ENCODE assay signal across 9 cellular contexts in the genomic region with DNA sequence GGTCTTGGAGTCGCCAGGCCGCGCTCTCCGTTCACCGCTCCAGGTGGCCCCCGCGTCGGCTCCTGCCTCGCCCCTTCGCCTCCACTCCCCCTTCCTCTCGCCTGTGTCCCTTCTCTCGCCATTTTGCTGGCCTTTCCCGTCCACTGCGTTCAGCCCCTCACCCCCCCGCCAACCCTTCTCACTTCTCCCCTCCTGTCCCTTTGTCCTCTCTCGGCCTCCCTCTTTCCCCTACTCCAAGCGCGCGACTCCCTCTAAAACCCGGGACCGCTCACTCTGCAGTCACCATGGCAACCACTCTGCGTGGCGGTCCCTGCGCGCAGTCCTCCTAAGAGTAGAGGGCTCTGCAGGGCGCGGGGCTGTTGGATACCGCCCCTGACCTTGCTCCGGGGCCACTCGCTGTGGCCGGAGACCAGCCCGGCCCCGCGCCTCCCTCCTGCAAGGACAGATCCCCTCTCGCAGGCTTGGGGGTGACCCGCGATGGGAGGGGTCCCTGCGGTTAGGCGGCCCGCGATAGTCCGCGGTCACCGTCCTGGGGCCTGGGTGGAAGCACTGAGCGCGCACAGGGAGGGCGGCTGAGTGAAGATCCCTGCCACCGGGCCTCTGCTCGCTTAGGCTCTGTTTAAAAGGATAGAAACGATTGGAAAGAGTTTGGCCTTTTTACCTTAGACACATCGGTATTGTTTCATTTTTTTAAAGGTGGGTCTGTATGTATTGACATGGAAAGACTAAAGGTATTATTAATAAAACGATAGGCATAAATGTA. TPM values are rescaled to one million over a fixed set of nuclear protein-coding genes. Genes with fewer than 3 reads are reported as not detected.
DNase-seq lines count a peak whose midpoint lies in the region; ATAC-seq and TF ChIP-seq lines count a peak whose summit lies in the region.
"Had no signal": no experiment of that assay in that cellular context is flagged by ENCODE, and none has a peak within 500 bp of the region (broad histone marks: within the 10 kb centered on the region; RNA-seq: fewer than 3 reads in every experiment).

No MANE protein-coding gene starts in this region.

- H4K20me1 ChIP-seq in OCI-LY3 (ENCODE audit: insufficient read depth, low read length): peaks cover 11% of the 10 kb centered on the region

- H3K4me1 ChIP-seq in OCI-LY3 (ENCODE audit: low read length) (peaks cover 8% of the 10 kb centered on the region; the same call in 1 of the 2 replicates), adrenal gland (replicated peaks in 1 of 2) (peaks cover 0 to 17% of the 10 kb centered on the region in 2 donors), right atrium auricular region (peaks cover 0 to 16% of the 10 kb centered on the region in 2 donors), psoas muscle (peaks cover 11% of the 10 kb centered on the region)

- no peaks in the 10 kb centered on the region for H3K27me3 ChIP-seq in OCI-LY3 (ENCODE audit: low read depth, low read length)
- no peaks in the 10 kb centered on the region for H3K27me3 ChIP-seq in adrenal gland
- H3K27me3 ChIP-seq in right atrium auricular region: no peaks in the 10 kb centered on the region
- H3K27me3 ChIP-seq in psoas muscle (ENCODE audit: insufficient read depth in 3 of 3, low read length in 2 of 3): peaks cover 0 to 32% (median 4%) of the 10 kb centered on the region in 3 donors

- peak; percentile 9 to 11 for DNase-seq in stimulated activated CD4-positive, alpha-beta T cell treated with anti-CD3 and anti-CD28 coated beads, Interleukin-12 subunit alpha, Interleukin-12 subunit beta, amount 100 ng/mL, for 24 hours (ENCODE audit: low read depth in 2 of 2)
- DNase-seq in stimulated activated CD4-positive, alpha-beta T cell treated with anti-CD3 and anti-CD28 coated beads, Interleukin-1b, Interleukin-23, amount 100 ng/mL, for 48 hours: no peak
- DNase-seq in adrenal gland: peak in 6 of 7 donors; percentile 48 to 72 (median 52)
- DNase-seq in right atrium auricular region (ENCODE audit: low spot score): no peak
- peak in 1 of 2 donors; percentile 30 for DNase-seq in psoas muscle

- H3K4me2 ChIP-seq in OCI-LY3 (ENCODE audit: low read length): peak overlapping the region; percentile 98

- 0 out of 2 replicates have a peak, but pooled peaks cover 3% of the 10 kb centered on the region for H3K79me2 ChIP-seq in OCI-LY3 (ENCODE audit: low read length)

- H3K9ac ChIP-seq in OCI-LY3 (ENCODE audit: low read length): peak overlapping the region; percentile 34; the same call in 1 of the 2 replicates

- TF ChIP-seq POLR2A in adrenal gland (IDR thresholded peaks at IDR 0.05): no peak

- H2AFZ ChIP-seq in OCI-LY3 (ENCODE audit: low read depth, low read length): peak overlapping the region; percentile 41; the same call in 1 of the 2 replicates

- 1 to 2% (median 1%) methylated on average over 31 to 52 of the region's 52 CpGs for WGBS in adrenal gland, 4 donors
- WGBS in psoas muscle, 3 donors: 3 to 4% (median 4%) methylated on average over 40 to 52 of the region's 52 CpGs

- peak; percentile 3 to 31 (median 24) for ATAC-seq in psoas muscle
- no peak for ATAC-seq in GM18519 (IDR thresholded peaks at IDR 0.05; ENCODE audit: low FRiP score, unreplicated experiment)
- no peak for ATAC-seq in GM18517 (IDR thresholded peaks at IDR 0.05; ENCODE audit: unreplicated experiment)

- H3K9me3 ChIP-seq in OCI-LY3 (ENCODE audit: insufficient read depth, low read length) (no peaks in the 10 kb centered on the region), adrenal gland (replicated peaks in 1 of 3) (no peaks in the 10 kb centered on the region), right atrium auricular region (no peaks in the 10 kb centered on the region), psoas muscle (no peaks in the 10 kb centered on the region)

- H3K27ac ChIP-seq in OCI-LY3 (ENCODE audit: low read length) (no peak overlapping the region), adrenal gland (peak overlapping the region in 4 of 5 donors; percentile 84 to 93 (median 87)), right atrium auricular region (peak overlapping the region; percentile 91 to 92), psoas muscle (peak overlapping the region; percentile 85)
- H3K27ac ChIP-seq: epithelial cell of prostate had no signal

- H3K4me3 ChIP-seq in OCI-LY3 (ENCODE audit: low read length) (peak overlapping the region; percentile 99), adrenal gland (peak overlapping the region in 3 of 4 donors; percentile 64 to 80 (median 72)), right atrium auricular region (peak overlapping the region; percentile 89), psoas muscle (peak overlapping the region; percentile 89)

- intact Hi-C loops in adrenal gland (cut with DNase I): no loop called here
- intact Hi-C loops in psoas muscle (cut with DNase I): no loop called here

- no peak for TF ChIP-seq CTCF in OCI-LY3 (IDR thresholded peaks at IDR 0.05; ENCODE audit: low read depth, low read length)
- no peak for TF ChIP-seq CTCF in adrenal gland (IDR thresholded peaks at IDR 0.05)
- TF ChIP-seq CTCF in right atrium auricular region (IDR thresholded peaks at IDR 0.05): no peak
- TF ChIP-seq CTCF in psoas muscle (IDR thresholded peaks at IDR 0.05): no peak

- H3K36me3 ChIP-seq in OCI-LY3 (replicated peaks; ENCODE audit: low read depth, low read length): no peaks in the 10 kb centered on the region
- no peaks in the 10 kb centered on the region for H3K36me3 ChIP-seq in adrenal gland (replicated peaks in 1 of 2)
- H3K36me3 ChIP-seq in right atrium auricular region: peaks cover under 1% of the 10 kb centered on the region
- no peaks in the 10 kb centered on the region for H3K36me3 ChIP-seq in psoas muscle (ENCODE audit: insufficient read depth in 1 of 2, low read depth in 1 of 2)

RNA-seq across cellular contexts. Expression of gene CCDC40, which starts 0.5 kb away (rescaled TPM):
- total RNA-seq in adrenal gland (10 to 100 TPM in 3 of 8 donors, 1 to 10 TPM in 5; 3.0 to 15.7 (median 7.6) TPM), right atrium auricular region (1 to 10 TPM; 3.0 to 9.3 TPM), psoas muscle (1 to 10 TPM in 3 of 4 donors, under 1 TPM in 1; 0.71 to 1.9 (median 1.7) TPM)
- polyA plus RNA-seq in adrenal gland (10 to 100 TPM in 1 of 3 donors, 1 to 10 TPM in 2; 2.1 to 11.6 (median 3.7) TPM), psoas muscle (1 to 10 TPM in 2 of 3 donors, under 1 TPM in 1; 0.51 to 1.4 (median 1.2) TPM)

RNA-seq across cellular contexts. Expression of gene TBC1D16, which starts 1.2 kb away (rescaled TPM):
- total RNA-seq in adrenal gland (10 to 100 TPM; 22.5 to 62.5 (median 40.7) TPM), right atrium auricular region (10 to 100 TPM in 1 of 2 donors, 1 to 10 TPM in 1; 9.8 to 19.4 TPM), psoas muscle (10 to 100 TPM in 2 of 4 donors, 1 to 10 TPM in 2; 6.5 to 11.4 (median 8.7) TPM)
- polyA plus RNA-seq in adrenal gland (10 to 100 TPM in 1 of 3 donors, 1 to 10 TPM in 2; 4.2 to 12.9 (median 6.0) TPM), psoas muscle (1 to 10 TPM; 1.7 to 6.4 (median 3.2) TPM)

Comparison
In these comparisons a context has a peak if more than half of its experiments do, and no peak if none do; other contexts are left out.
1. DNase-seq: peak in stimulated activated CD4-positive, alpha-beta T cell treated with anti-CD3 and anti-CD28 coated beads, Interleukin-12 subunit alpha, Interleukin-12 subunit beta, amount 100 ng/mL, for 24 hours (2 of 2) and adrenal gland (6 of 7); none in stimulated activated CD4-positive, alpha-beta T cell treated with anti-CD3 and anti-CD28 coated beads, Interleukin-1b, Interleukin-23, amount 100 ng/mL, for 48 hours (single experiment) and right atrium auricular region (single experiment).
2. ATAC-seq: peak in psoas muscle (4 of 4); none in GM18519 (single experiment) and GM18517 (single experiment).
3. Peak in every context shown above with its lines, with median percentiles within 50 percentile points of each other: H3K4me3 ChIP-seq.